ENCODE assay signal across 25 cellular contexts in genomic region chr10:43818687-43819086, GRCh38.
"Had no signal": no experiment of that assay in that cellular context is flagged by ENCODE, and none has a peak within 500 bp of the region (broad histone marks: within the 10 kb centered on the region; RNA-seq: fewer than 3 reads in every experiment).

No MANE protein-coding gene starts in this region.

- H3K9me3 ChIP-seq: adrenal gland, Peyer's patch, SJCRH30, SK-N-SH had no signal

- H3K36me3 ChIP-seq: adrenal gland, Peyer's patch, SJCRH30 had no signal

- H3K27ac ChIP-seq: adrenal gland, Peyer's patch, RWPE1, SJCRH30 had no signal

- H3K4me3 ChIP-seq: adrenal gland, Peyer's patch, SJCRH30 had no signal

- H3K27ac Mint-ChIP-seq: activated CD4-positive, alpha-beta T cell treated with anti-CD3 and anti-CD28 coated beads, Interleukin-2, amount 10 ng/mL, durations not matched to agents 7 days and 5 days had no signal

- H3K4me1 ChIP-seq: SJCRH30 had no signal

- ATAC-seq: activated CD4-positive, CD25-positive, alpha-beta regulatory T cell treated with anti-CD3 and anti-CD28 coated beads, Interleukin-2, amount 50 U/mL, for 24 hours; activated CD8-positive, alpha-beta T cell treated with anti-CD3 and anti-CD28 coated beads, Interleukin-2, amount 10 ng/mL, durations not matched to agents 7 days and 5 days had no signal

- H3K9me3 Mint-ChIP-seq: activated CD4-positive, alpha-beta T cell treated with anti-CD3 and anti-CD28 coated beads, Interleukin-2, amount 10 ng/mL, durations not matched to agents 7 days and 5 days; activated naive CD4-positive, alpha-beta T cell treated with anti-CD3 and anti-CD28 coated beads, Interleukin-2, amount 50 U/mL, for 72 hours had no signal

- H3K27me3 ChIP-seq: adrenal gland, Peyer's patch, SJCRH30 had no signal

- H3K36me3 Mint-ChIP-seq: activated naive CD4-positive, alpha-beta T cell treated with anti-CD3 and anti-CD28 coated beads, Interleukin-2, amount 50 U/mL, for 72 hours had no signal

- H3K9ac ChIP-seq: SK-N-SH had no signal

- H3K4me2 ChIP-seq: SK-N-SH had no signal

- DNase-seq: activated CD4-positive, alpha-beta T cell treated with anti-CD3 and anti-CD28 coated beads, Interleukin-2, amount 10 ng/mL, durations not matched to agents 7 days and 5 days; activated CD8-positive, alpha-beta memory T cell treated with anti-CD3 and anti-CD28 coated beads, Interleukin-2, amount 50 U/mL, for 48 hours; activated CD8-positive, alpha-beta T cell treated with anti-CD3 and anti-CD28 coated beads, Interleukin-2, amount 10 ng/mL, durations not matched to agents 7 days and 5 days; activated T-cell treated with anti-CD3 and anti-CD28 coated beads, Interleukin-2, amount 50 U/mL, for 1 hour; adrenal gland; anterior cingulate cortex; Karpas-422; MM.1S; NCI-H1105; NCI-H1436; NCI-H1694 treated with DMSO at 0.1 percent for 48 hours; NCI-H2029 treated with DMSO at 0.1 percent for 48 hours; NCI-H345; NCI-H510A; NCI-H526 treated with DMSO at 0.1 percent for 48 hours; NCI-H82; NK-92 treated with Interleukin-12 subunit alpha and Interleukin-12 subunit beta, amount 100 ng/mL, for 24 hours; Peyer's patch; Right ventricle myocardium superior; SJCRH30; SK-N-SH; T-helper 1 cell had no signal

- H3K4me3 Mint-ChIP-seq: activated CD4-positive, alpha-beta T cell treated with anti-CD3 and anti-CD28 coated beads, Interleukin-2, amount 10 ng/mL, durations not matched to agents 7 days and 5 days; activated CD8-positive, alpha-beta T cell treated with anti-CD3 and anti-CD28 coated beads, Interleukin-2, amount 10 ng/mL, durations not matched to agents 7 days and 5 days had no signal

- H3K27me3 Mint-ChIP-seq: activated CD4-positive, alpha-beta T cell treated with anti-CD3 and anti-CD28 coated beads, Interleukin-2, amount 10 ng/mL, durations not matched to agents 7 days and 5 days had no signal
